Comparison of ENCODE assay signal across 17 cellular contexts in genomic region chr6:2931055-2931454, GRCh38. TPM values are rescaled to one million over a fixed set of nuclear protein-coding genes. Genes with fewer than 3 reads are reported as not detected.
DNase-seq lines count a peak whose midpoint lies in the region; ATAC-seq, FAIRE-seq and TF ChIP-seq lines count a peak whose summit lies in the region.
"Had no signal": no experiment of that assay in that cellular context is flagged by ENCODE, and none has a peak within 500 bp of the region (broad histone marks: within the 10 kb centered on the region; RNA-seq: fewer than 3 reads in every experiment).

No MANE protein-coding gene starts in this region.

- DNase-seq in activated CD8-positive, alpha-beta T cell treated with anti-CD3 and anti-CD28 coated beads, Interleukin-2, amount 10 ng/mL, durations not matched to agents 7 days and 5 days = peak; percentile 16
- DNase-seq in activated CD8-positive, alpha-beta T cell treated with anti-CD3 and anti-CD28 coated beads for 36 hours = no peak
- no peak for DNase-seq in SJCRH30
- no peak for DNase-seq in NCI-H510A (lab: John Stamatoyannopoulos, UW)
- DNase-seq in midbrain (lab: John Stamatoyannopoulos, UW) = no peak
- DNase-seq in pancreas = no peak
- DNase-seq: GDM1, NCI-H1092, NCI-H146, NCI-H2081, NCI-H2171 treated with DMSO at 0.1 percent for 48 hours, NCI-H446 had no signal

- peaks cover 2% of the 10 kb centered on the region for H3K36me3 Mint-ChIP-seq in activated CD8-positive, alpha-beta T cell treated with anti-CD3 and anti-CD28 coated beads, Interleukin-2, amount 10 ng/mL, durations not matched to agents 7 days and 5 days (ENCODE audit: low read depth)
- H3K36me3 Mint-ChIP-seq in activated CD8-positive, alpha-beta T cell treated with anti-CD3 and anti-CD28 coated beads for 36 hours (ENCODE audit: low read depth) = peaks cover 1% of the 10 kb centered on the region

- CTCF ChIA-PET in activated CD8-positive, alpha-beta T cell treated with anti-CD3 and anti-CD28 coated beads, Interleukin-2, amount 10 ng/mL, durations not matched to agents 7 days and 5 days (lab: Charles Lee) = interaction anchor here (0.7 to 8.9 kb wide), 26 partner anchors 9 to 193 kb away, joined by 3 to 267 read pairs (median 7); partner anchors contain the start of genes SERPINB1 and SERPINB9
- CTCF ChIA-PET in activated CD8-positive, alpha-beta T cell treated with anti-CD3 and anti-CD28 coated beads for 36 hours (lab: Charles Lee) = interaction anchor here (0.8 to 9.9 kb wide), 24 partner anchors 9 to 181 kb away, joined by 3 to 180 read pairs (median 10); partner anchors contain the start of genes MYLK4, SERPINB1, SERPINB9 and WRNIP1

- WGBS in pancreas, 2 donors = 88 to 89% methylated on average over 8 of the region's 8 CpGs

- H3K9me3 Mint-ChIP-seq in activated CD8-positive, alpha-beta T cell treated with anti-CD3 and anti-CD28 coated beads, Interleukin-2, amount 10 ng/mL, durations not matched to agents 7 days and 5 days (ENCODE audit: insufficient read depth) = peaks cover 6% of the 10 kb centered on the region
- H3K9me3 Mint-ChIP-seq in activated CD8-positive, alpha-beta T cell treated with anti-CD3 and anti-CD28 coated beads for 36 hours = peaks cover 5% of the 10 kb centered on the region

- H3K9me3 ChIP-seq in SJCRH30 (replicated peaks) (no peaks in the 10 kb centered on the region), iPS-18a (ENCODE audit: control insufficient read depth, low read depth, low read length) (no peaks in the 10 kb centered on the region), pancreas (no peaks in the 10 kb centered on the region)

- H3K27ac ChIP-seq in SJCRH30 = peak overlapping the region; percentile 80
- no peak overlapping the region for H3K27ac ChIP-seq in iPS-18a (ENCODE audit: low read length)
- H3K27ac ChIP-seq in pancreas = no peak overlapping the region
- H3K27ac ChIP-seq: 22Rv1, SK-N-MC had no signal

- no peak overlapping the region for H3K27ac Mint-ChIP-seq in activated CD8-positive, alpha-beta T cell treated with anti-CD3 and anti-CD28 coated beads, Interleukin-2, amount 10 ng/mL, durations not matched to agents 7 days and 5 days
- no peak overlapping the region for H3K27ac Mint-ChIP-seq in activated CD8-positive, alpha-beta T cell treated with anti-CD3 and anti-CD28 coated beads for 36 hours

- no peak for FAIRE-seq in pancreas (lab: Jason Lieb, UNC)
- FAIRE-seq: RCC 7860 had no signal

- H3K36me3 ChIP-seq in SJCRH30 (no peaks in the 10 kb centered on the region), iPS-18a (ENCODE audit: control insufficient read depth, low read depth, low read length) (no peaks in the 10 kb centered on the region), pancreas (no peaks in the 10 kb centered on the region)

- no peak overlapping the region for H3K4me3 Mint-ChIP-seq in activated CD8-positive, alpha-beta T cell treated with anti-CD3 and anti-CD28 coated beads, Interleukin-2, amount 10 ng/mL, durations not matched to agents 7 days and 5 days
- H3K4me3 Mint-ChIP-seq in activated CD8-positive, alpha-beta T cell treated with anti-CD3 and anti-CD28 coated beads for 36 hours = no peak overlapping the region

- peak overlapping the region; percentile 2 for H3K9ac ChIP-seq in iPS-18a (ENCODE audit: low read length)

- no peaks in the 10 kb centered on the region for H3K27me3 ChIP-seq in SJCRH30
- H3K27me3 ChIP-seq in iPS-18a (ENCODE audit: control insufficient read depth, insufficient read depth, low read length) = no peaks in the 10 kb centered on the region
- H3K27me3 ChIP-seq in pancreas = no peaks in the 10 kb centered on the region

- no peak for ATAC-seq in activated CD8-positive, alpha-beta T cell treated with anti-CD3 and anti-CD28 coated beads, Interleukin-2, amount 10 ng/mL, durations not matched to agents 7 days and 5 days
- ATAC-seq in activated CD8-positive, alpha-beta T cell treated with anti-CD3 and anti-CD28 coated beads for 36 hours = no peak
- ATAC-seq in HG03460 (IDR thresholded peaks at IDR 0.05; ENCODE audit: unreplicated experiment) (no peak), pancreas (no peak)

- TF ChIP-seq CTCF in activated CD8-positive, alpha-beta T cell treated with anti-CD3 and anti-CD28 coated beads for 36 hours (IDR thresholded peaks at IDR 0.05) = no peak
- no peak for TF ChIP-seq CTCF in pancreas (IDR thresholded peaks at IDR 0.05)

- no peaks in the 10 kb centered on the region for H3K27me3 Mint-ChIP-seq in activated CD8-positive, alpha-beta T cell treated with anti-CD3 and anti-CD28 coated beads, Interleukin-2, amount 10 ng/mL, durations not matched to agents 7 days and 5 days (ENCODE audit: low read depth)
- no peaks in the 10 kb centered on the region for H3K27me3 Mint-ChIP-seq in activated CD8-positive, alpha-beta T cell treated with anti-CD3 and anti-CD28 coated beads for 36 hours

- POLR2A ChIA-PET in activated CD8-positive, alpha-beta T cell treated with anti-CD3 and anti-CD28 coated beads, Interleukin-2, amount 10 ng/mL, durations not matched to agents 7 days and 5 days (lab: Charles Lee) = interaction anchor here (1.3 to 1.7 kb wide), 3 partner anchors 59 to 85 kb away, joined by 3 to 8 read pairs (median 5); no protein-coding TSS in a partner anchor
- POLR2A ChIA-PET in activated CD8-positive, alpha-beta T cell treated with anti-CD3 and anti-CD28 coated beads for 36 hours (lab: Charles Lee) = interaction anchor here (0.7 kb wide), 1 partner anchor 58 kb away, joined by 4 read pairs; no protein-coding TSS in a partner anchor

- H3K4me1 ChIP-seq in SJCRH30 = peaks cover 13% of the 10 kb centered on the region
- peaks cover 42% of the 10 kb centered on the region for H3K4me1 ChIP-seq in iPS-18a (ENCODE audit: control insufficient read depth, low read depth, low read length)
- H3K4me1 ChIP-seq in pancreas = peaks cover 0 to 3% (median 0%) of the 10 kb centered on the region in 3 donors

- H3K4me3 ChIP-seq in SJCRH30 = no peak overlapping the region
- no peak overlapping the region for H3K4me3 ChIP-seq in iPS-18a (ENCODE audit: low read length)
- no peak overlapping the region for H3K4me3 ChIP-seq in pancreas
- H3K4me3 ChIP-seq: SK-N-MC had no signal

- H3K4me1 Mint-ChIP-seq in activated CD8-positive, alpha-beta T cell treated with anti-CD3 and anti-CD28 coated beads, Interleukin-2, amount 10 ng/mL, durations not matched to agents 7 days and 5 days (ENCODE audit: low read depth) = peaks cover 11% of the 10 kb centered on the region
- peaks cover 16% of the 10 kb centered on the region for H3K4me1 Mint-ChIP-seq in activated CD8-positive, alpha-beta T cell treated with anti-CD3 and anti-CD28 coated beads for 36 hours (ENCODE audit: low read depth)

- intact Hi-C loops in activated CD8-positive, alpha-beta T cell treated with anti-CD3 and anti-CD28 coated beads for 36 hours (cut with micrococcal nuclease) = loop anchor here (5.0 kb wide), 1 partner anchor 84 kb away; no protein-coding TSS in a partner anchor
- intact Hi-C loops in pancreas (cut with DNase I) = loop anchor here (5.0 to 10.0 kb wide), 2 partner anchors 84 to 146 kb away; no protein-coding TSS in a partner anchor

RNA-seq across cellular contexts. Expression of gene SERPINB9, which starts 27.9 kb away (rescaled TPM):
- total RNA-seq in activated CD8-positive, alpha-beta T cell treated with anti-CD3 and anti-CD28 coated beads, Interleukin-2, amount 10 ng/mL, durations not matched to agents 7 days and 5 days = 10 to 100 TPM; 36.9 to 38.1 TPM
- 10 to 100 TPM; 65.7 to 70.3 TPM for total RNA-seq in activated CD8-positive, alpha-beta T cell treated with anti-CD3 and anti-CD28 coated beads for 36 hours
- total RNA-seq in SJCRH30 (2014; rRNA removed; shearing (Covaris generic)) = 0.81 and 0.89 TPM in 2 replicates
- 1 to 10 TPM in 4 of 6 donors, under 1 TPM in 2; 0.65 to 4.8 (median 1.4) TPM for total RNA-seq in pancreas
- polyA plus RNA-seq in pancreas = 1 to 10 TPM; 1.2 to 1.4 TPM

RNA-seq across cellular contexts. Expression of gene SERPINB6, which starts 40.3 kb away (rescaled TPM):
- 10 to 100 TPM; 51.0 to 52.8 TPM for total RNA-seq in activated CD8-positive, alpha-beta T cell treated with anti-CD3 and anti-CD28 coated beads, Interleukin-2, amount 10 ng/mL, durations not matched to agents 7 days and 5 days
- 10 to 100 TPM; 52.2 to 53.8 TPM for total RNA-seq in activated CD8-positive, alpha-beta T cell treated with anti-CD3 and anti-CD28 coated beads for 36 hours
- total RNA-seq in SJCRH30 (2014; rRNA removed; shearing (Covaris generic)) = 60.4 and 62.5 TPM in 2 replicates
- total RNA-seq in pancreas = 100 to 1,000 TPM in 2 of 6 donors, 10 to 100 TPM in 4; 77.7 to 110 (median 97.3) TPM
- 100 to 1,000 TPM; 108 to 193 TPM for polyA plus RNA-seq in pancreas

Comparison
In these comparisons a context has a peak if more than half of its experiments do, and no peak if none do; other contexts are left out.
1. RNA of gene SERPINB9, which starts 27.9 kb away (total RNA-seq): 65.7 to 70.3 TPM in activated CD8-positive, alpha-beta T cell treated with anti-CD3 and anti-CD28 coated beads for 36 hours and 36.9 to 38.1 TPM in activated CD8-positive, alpha-beta T cell treated with anti-CD3 and anti-CD28 coated beads, Interleukin-2, amount 10 ng/mL, durations not matched to agents 7 days and 5 days; 0.65 to 4.8 TPM in pancreas and 0.81 to 0.89 TPM in SJCRH30; every median in the first group is over 4 times any median in the second.